In genomic region chr11:86442420-86442819, GRCh38 we compare ENCODE assay signal across 19 cellular contexts.
A peak's percentile ranks its signal among the peaks of the same experiment; 100 is the strongest.
DNase-seq lines count a peak whose midpoint lies in the region; ATAC-seq, FAIRE-seq and TF ChIP-seq lines count a peak whose summit lies in the region.
"Had no signal": no experiment of that assay in that cellular context is flagged by ENCODE, and none has a peak within 500 bp of the region (broad histone marks: within the 10 kb centered on the region; RNA-seq: fewer than 3 reads in every experiment).

No MANE protein-coding gene starts in this region.

- WGBS in HepG2 (ENCODE audit: low lambda C conversion rate) = 0% methylated on average over 1 of the region's 2 CpGs

- H3K27ac Mint-ChIP-seq in activated T-cell treated with anti-CD3 and anti-CD28 coated beads, Interleukin-2, amount 50 U/mL, for 24 hours = peak overlapping the region; percentile 62
- H3K27ac Mint-ChIP-seq in stimulated activated naive CD8-positive, alpha-beta T cell treated with anti-CD3 and anti-CD28 coated beads, Interleukin-15, Interleukin-2, amounts not matched to agents 100 ng/mL and 50 ng/mL, for 24 hours = no peak overlapping the region
- H3K27ac Mint-ChIP-seq: nephron had no signal

- no peak for TF ChIP-seq RAD21 in HepG2 (CRISPR knock-in tag; IDR thresholded peaks at IDR 0.05)

- no peaks in the 10 kb centered on the region for H3K79me2 ChIP-seq in HepG2 (ENCODE audit: insufficient read depth, low read length)

- H3K4me3 Mint-ChIP-seq in activated T-cell treated with anti-CD3 and anti-CD28 coated beads, Interleukin-2, amount 50 U/mL, for 24 hours = no peak overlapping the region
- peak overlapping the region; percentile 46 for H3K4me3 Mint-ChIP-seq in stimulated activated naive CD8-positive, alpha-beta T cell treated with anti-CD3 and anti-CD28 coated beads, Interleukin-15, Interleukin-2, amounts not matched to agents 100 ng/mL and 50 ng/mL, for 24 hours
- H3K4me3 Mint-ChIP-seq: nephron had no signal

- CTCF ChIA-PET in HepG2 (lab: Yijun Ruan, JAX; ENCODE audit: low intra/inter-chr PET ratio, low total read pairs) = no interaction called here

- no peaks in the 10 kb centered on the region for H3K9me3 ChIP-seq in HepG2 (ENCODE audit: low read length)
- H3K9me3 ChIP-seq: ascending aorta, Caco-2, heart left ventricle, prostate gland, SJCRH30 had no signal

- no peak for TF ChIP-seq POLR2A in HepG2 (IDR thresholded peaks at IDR 0.05; ENCODE audit: insufficient read depth in 1 of 2, low read depth in 2 of 2, low read length in 2 of 2)

- no peak overlapping the region for H2AFZ ChIP-seq in HepG2 (ENCODE audit: low read length)

- TF ChIP-seq EP300 in HepG2 (IDR thresholded peaks at IDR 0.05; ENCODE audit: low read depth in 2 of 2, low read length in 2 of 2) = no peak
- TF ChIP-seq EP300 in HepG2 (CRISPR knock-in tag; IDR thresholded peaks at IDR 0.05; ENCODE audit: borderline replicate concordance) = no peak

- no TSS peak for BruUV-seq in HepG2 (replicated peaks; lab: Mats Ljungman, UMichigan)

- FAIRE-seq in HepG2 (lab: Jason Lieb, UNC) = no peak
- FAIRE-seq: islet of Langerhans had no signal

- no peaks in the 10 kb centered on the region for H3K36me3 Mint-ChIP-seq in activated T-cell treated with anti-CD3 and anti-CD28 coated beads, Interleukin-2, amount 50 U/mL, for 24 hours (ENCODE audit: low read depth)
- peaks cover 17% of the 10 kb centered on the region for H3K36me3 Mint-ChIP-seq in stimulated activated naive CD8-positive, alpha-beta T cell treated with anti-CD3 and anti-CD28 coated beads, Interleukin-15, Interleukin-2, amounts not matched to agents 100 ng/mL and 50 ng/mL, for 24 hours (ENCODE audit: low read depth)

- no peaks in the 10 kb centered on the region for H3K27me3 ChIP-seq in HepG2 (ENCODE audit: control insufficient read depth in 1 of 2, insufficient read depth in 2 of 2, low read length in 2 of 2)
- H3K27me3 ChIP-seq: ascending aorta, heart left ventricle, SJCRH30 had no signal

- no peaks in the 10 kb centered on the region for H3K36me3 ChIP-seq in HepG2 (replicated peaks in 1 of 2; ENCODE audit: control insufficient read depth in 1 of 2, insufficient read depth in 2 of 2, low read length in 2 of 2)
- H3K36me3 ChIP-seq: prostate gland, SJCRH30 had no signal

- no peak overlapping the region for H3K4me3 ChIP-seq in HepG2 (replicated peaks in 1 of 3; ENCODE audit: insufficient read depth in 1 of 3, low read depth in 2 of 3, low read length in 3 of 3)
- H3K4me3 ChIP-seq: ascending aorta, heart left ventricle, prostate gland, SJCRH30 had no signal

- no peak overlapping the region for H3K9ac ChIP-seq in HepG2 (ENCODE audit: insufficient read depth, low read depth, low read length)

- no peak for TF ChIP-seq CTCF in HepG2 (CRISPR knock-in tag; IDR thresholded peaks at IDR 0.05)

- peaks cover 53% of the 10 kb centered on the region for H3K4me1 Mint-ChIP-seq in activated T-cell treated with anti-CD3 and anti-CD28 coated beads, Interleukin-2, amount 50 U/mL, for 24 hours (ENCODE audit: low read depth)
- H3K4me1 Mint-ChIP-seq in stimulated activated naive CD8-positive, alpha-beta T cell treated with anti-CD3 and anti-CD28 coated beads, Interleukin-15, Interleukin-2, amounts not matched to agents 100 ng/mL and 50 ng/mL, for 24 hours (ENCODE audit: low read depth) = peaks cover 82% of the 10 kb centered on the region

- no peaks in the 10 kb centered on the region for H3K9me3 Mint-ChIP-seq in activated T-cell treated with anti-CD3 and anti-CD28 coated beads, Interleukin-2, amount 50 U/mL, for 24 hours
- H3K9me3 Mint-ChIP-seq in stimulated activated naive CD8-positive, alpha-beta T cell treated with anti-CD3 and anti-CD28 coated beads, Interleukin-15, Interleukin-2, amounts not matched to agents 100 ng/mL and 50 ng/mL, for 24 hours = peaks cover 6% of the 10 kb centered on the region
- H3K9me3 Mint-ChIP-seq: nephron had no signal

- POLR2A ChIA-PET in HepG2 (lab: Yijun Ruan, JAX) = no interaction called here

- ATAC-seq in HepG2 = no peak
- ATAC-seq in HG03460 (IDR thresholded peaks at IDR 0.05; ENCODE audit: unreplicated experiment) = no peak

- in situ Hi-C loops in SK-MEL-5 (cut with HindIII; ENCODE audit: low pct_unique_long_range_greater_than_20kb, low sequenced_read_pairs) (no loop called here), HepG2 (cut with HindIII; ENCODE audit: extremely low pct_ligation_motif_present, low pct_unique_long_range_greater_than_20kb) (no loop called here)

- no peak overlapping the region for H3K27ac ChIP-seq in HepG2 (ENCODE audit: extremely low read length, insufficient read depth, low read length)
- H3K27ac ChIP-seq: prostate gland, SJCRH30 had no signal

- DNase-seq in activated T-cell treated with anti-CD3 and anti-CD28 coated beads, Interleukin-2, amount 50 U/mL, for 24 hours = no peak
- DNase-seq in activated T-cell treated with anti-CD3 and anti-CD28 coated beads for 4 hours = no peak
- peak; percentile 51 for DNase-seq in SK-MEL-5 (ENCODE audit: low read depth, low spot score)
- peak; percentile 33 for DNase-seq in fibroblast of peridontal ligament (ENCODE audit: extremely low read depth)
- no peak for DNase-seq in HepG2 (ENCODE audit: low spot score)
- DNase-seq in superior temporal gyrus (ENCODE audit: extremely low spot score) = no peak
- DNase-seq: Caco-2, cortex of kidney, heart left ventricle, mesendoderm, NCI-H2029, NCI-H524 treated with DMSO at 0.1 percent for 48 hours, SJCRH30 had no signal

- no peaks in the 10 kb centered on the region for H4K20me1 ChIP-seq in HepG2 (ENCODE audit: insufficient read depth, low read length)

- H3K27me3 Mint-ChIP-seq in activated T-cell treated with anti-CD3 and anti-CD28 coated beads, Interleukin-2, amount 50 U/mL, for 24 hours = no peaks in the 10 kb centered on the region
- no peaks in the 10 kb centered on the region for H3K27me3 Mint-ChIP-seq in stimulated activated naive CD8-positive, alpha-beta T cell treated with anti-CD3 and anti-CD28 coated beads, Interleukin-15, Interleukin-2, amounts not matched to agents 100 ng/mL and 50 ng/mL, for 24 hours

- intact Hi-C loops in HepG2 (cut with micrococcal nuclease; ENCODE audit: unreplicated experiment) = no loop called here

- no peaks in the 10 kb centered on the region for H3K4me1 ChIP-seq in HepG2 (ENCODE audit: insufficient read depth, low read length)
- H3K4me1 ChIP-seq: Caco-2, prostate gland had no signal

- no peak overlapping the region for H3K4me2 ChIP-seq in HepG2 (ENCODE audit: low read depth, low read length)

TF ChIP-seq in HepG2, 621 proteins besides CTCF, POLR2A, EP300 and RAD21 (continues in another document):
- TF ChIP-seq ZBTB20 (CRISPR knock-in tag; IDR thresholded peaks at IDR 0.05; ENCODE audit: borderline replicate concordance, low read depth) (no peak), PRDM4 (CRISPR knock-in tag; IDR thresholded peaks at IDR 0.05; ENCODE audit: borderline replicate concordance) (no peak), ZNF615 (CRISPR knock-in tag; IDR thresholded peaks at IDR 0.05; ENCODE audit: borderline replicate concordance) (no peak), BCL6 (CRISPR knock-in tag; IDR thresholded peaks at IDR 0.05) (no peak), ZFP36 (IDR thresholded peaks at IDR 0.05; ENCODE audit: borderline replicate concordance, low read depth, low read length, partially characterized antibody) (no peak), REL (CRISPR knock-in tag; conservative IDR thresholded peaks at IDR 0.05) (no peak), HNF4G (IDR thresholded peaks at IDR 0.05; ENCODE audit: borderline replicate concordance, low read depth, low read length) (no peak), HNF4G (CRISPR knock-in tag; IDR thresholded peaks at IDR 0.05; ENCODE audit: borderline replicate concordance, low read depth) (no peak), ELF4 (CRISPR knock-in tag; IDR thresholded peaks at IDR 0.05; ENCODE audit: borderline replicate concordance) (no peak), HINFP (CRISPR knock-in tag; IDR thresholded peaks at IDR 0.05; ENCODE audit: low read depth) (no peak)

Comparison
In these comparisons a context has a peak if more than half of its experiments do, and no peak if none do; other contexts are left out.
1. DNase-seq: peak in SK-MEL-5 (single experiment) and fibroblast of peridontal ligament (single experiment); none in activated T-cell treated with anti-CD3 and anti-CD28 coated beads, Interleukin-2, amount 50 U/mL, for 24 hours (single experiment), activated T-cell treated with anti-CD3 and anti-CD28 coated beads for 4 hours (single experiment), HepG2 (single experiment) and superior temporal gyrus (single experiment).